Comparison of ENCODE assay signal across 8 cellular contexts in the genomic region with DNA sequence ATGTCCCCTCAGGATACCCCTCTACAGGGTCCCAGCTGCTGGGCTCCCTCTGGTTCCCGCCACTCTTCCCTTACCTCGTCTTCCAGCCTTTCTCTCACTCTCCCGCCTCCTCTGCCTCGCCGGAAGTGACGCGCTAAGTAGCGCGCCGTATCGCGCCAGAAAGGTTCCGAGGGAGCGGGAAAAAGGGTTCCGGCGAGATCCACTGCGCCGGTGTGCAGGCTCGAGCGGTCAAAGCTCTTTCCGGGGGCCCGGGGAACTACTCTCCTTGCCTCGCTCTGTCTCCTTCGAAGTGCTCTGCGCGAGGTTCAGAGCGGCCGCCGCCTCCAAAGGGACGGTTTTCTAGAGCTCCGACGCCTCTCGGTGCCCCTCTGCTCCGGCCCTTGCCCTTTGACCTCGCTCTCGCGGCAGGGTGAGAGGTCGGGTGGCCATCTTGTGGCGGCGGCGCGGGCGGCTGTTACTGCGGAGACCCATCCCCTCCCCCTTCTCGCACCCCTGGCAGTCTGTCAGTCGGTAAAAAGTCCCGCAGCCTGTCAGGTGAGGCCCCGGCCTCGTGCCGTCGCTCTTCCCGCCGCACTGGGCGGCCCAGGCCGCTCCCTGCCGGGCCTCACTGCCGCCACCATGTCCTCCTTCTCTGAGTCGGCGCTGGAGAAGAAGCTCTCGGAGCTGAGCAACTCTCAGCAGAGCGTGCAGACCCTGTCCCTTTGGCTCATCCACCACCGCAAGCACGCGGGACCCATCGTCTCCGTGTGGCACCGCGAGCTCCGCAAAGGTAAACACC. TPM values are rescaled to one million over a fixed set of nuclear protein-coding genes. Genes with fewer than 3 reads are reported as not detected.
DNase-seq lines count a peak whose midpoint lies in the region; ATAC-seq and TF ChIP-seq lines count a peak whose summit lies in the region.

A gene with protein sequence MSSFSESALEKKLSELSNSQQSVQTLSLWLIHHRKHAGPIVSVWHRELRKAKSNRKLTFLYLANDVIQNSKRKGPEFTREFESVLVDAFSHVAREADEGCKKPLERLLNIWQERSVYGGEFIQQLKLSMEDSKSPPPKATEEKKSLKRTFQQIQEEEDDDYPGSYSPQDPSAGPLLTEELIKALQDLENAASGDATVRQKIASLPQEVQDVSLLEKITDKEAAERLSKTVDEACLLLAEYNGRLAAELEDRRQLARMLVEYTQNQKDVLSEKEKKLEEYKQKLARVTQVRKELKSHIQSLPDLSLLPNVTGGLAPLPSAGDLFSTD (plus strand): TSS at position 417 of the 778 bp plus-strand sequence. CDS start 202 bp downstream, at position 619.
A gene (minus strand): TSS at position 127 of the 778 bp plus-strand sequence. CDS start 19,640 bp downstream, outside the sequence.

- no peaks in the 10 kb centered on the region for H3K27me3 Mint-ChIP-seq in activated T-helper 17 cell treated with anti-CD3 and anti-CD28 coated beads, Interleukin-2, amount 50 U/mL, for 72 hours
- no peaks in the 10 kb centered on the region for H3K27me3 Mint-ChIP-seq in naive B cell

- peak within 1 kb of the TSS; percentile 92 for H3K4me3 Mint-ChIP-seq in activated T-helper 17 cell treated with anti-CD3 and anti-CD28 coated beads, Interleukin-2, amount 50 U/mL, for 72 hours
- peak within 1 kb of the TSS; percentile 88 to 99 (median 98) for H3K4me3 Mint-ChIP-seq in naive B cell
- peak within 1 kb of the TSS; percentile 95 for H3K4me3 Mint-ChIP-seq in stimulated activated effector memory CD8-positive, alpha-beta T cell treated with anti-CD3 and anti-CD28 coated beads, Interleukin-12 subunit alpha, Interleukin-12 subunit beta, amount 100 ng/mL, for 72 hours

- peaks cover 50% of the 10 kb centered on the region for H3K36me3 Mint-ChIP-seq in activated T-helper 17 cell treated with anti-CD3 and anti-CD28 coated beads, Interleukin-2, amount 50 U/mL, for 72 hours (ENCODE audit: low read depth)
- peaks cover 0 to 11% of the 10 kb centered on the region in 2 donors for H3K36me3 Mint-ChIP-seq in naive B cell
- H3K36me3 Mint-ChIP-seq in stimulated activated effector memory CD8-positive, alpha-beta T cell treated with anti-CD3 and anti-CD28 coated beads, Interleukin-12 subunit alpha, Interleukin-12 subunit beta, amount 100 ng/mL, for 72 hours, result peaks cover 49% of the 10 kb centered on the region

- POLR2A ChIA-PET in RWPE1 (lab: Yijun Ruan, JAX; ENCODE audit: low non-redundant PET), result interaction anchor here (0.6 to 1.1 kb wide), 3 partner anchors 12 to 298 kb away, joined by 3 to 6 read pairs (median 3); no protein-coding TSS in a partner anchor

- H3K4me2 ChIP-seq in DND-41 (ENCODE audit: insufficient read depth, low read length), result peak within 1 kb of the TSS; percentile 94

- DNase-seq in DND-41 (peak; percentile 93), LHCN-M2 (ENCODE audit: low read depth) (peak; percentile 89), RWPE1 (ENCODE audit: low spot score) (peak; percentile 95), fibroblast of gingiva (ENCODE audit: low read depth) (peak; percentile 76), naive B cell (peak; percentile 90)
- peak; percentile 83 to 95 for DNase-seq in stimulated activated effector memory CD8-positive, alpha-beta T cell treated with anti-CD3 and anti-CD28 coated beads, Interleukin-12 subunit alpha, Interleukin-12 subunit beta, amount 100 ng/mL, for 72 hours (ENCODE audit: low spot score in 2 of 2)

- H3K9me3 Mint-ChIP-seq in activated T-helper 17 cell treated with anti-CD3 and anti-CD28 coated beads, Interleukin-2, amount 50 U/mL, for 72 hours, result no peaks in the 10 kb centered on the region
- H3K9me3 Mint-ChIP-seq in naive B cell, result peaks cover 0 to 4% (median 0%) of the 10 kb centered on the region in 7 donors
- H3K9me3 Mint-ChIP-seq in stimulated activated effector memory CD8-positive, alpha-beta T cell treated with anti-CD3 and anti-CD28 coated beads, Interleukin-12 subunit alpha, Interleukin-12 subunit beta, amount 100 ng/mL, for 72 hours, result no peaks in the 10 kb centered on the region

- H3K4me3 ChIP-seq in DND-41 (ENCODE audit: low read depth in 1 of 2, low read length in 2 of 2), result peak within 1 kb of the TSS; percentile 89 to 93

- H4K20me1 ChIP-seq in DND-41 (ENCODE audit: insufficient read depth, low read length), result peaks cover 25% of the 10 kb centered on the region; the same call in 1 of the 2 replicates

- no peaks in the 10 kb centered on the region for H3K9me3 ChIP-seq in DND-41 (ENCODE audit: insufficient read depth, low read length, severe bottlenecking)

- TF ChIP-seq CTCF in DND-41 (IDR thresholded peaks at IDR 0.05; ENCODE audit: borderline replicate concordance, extremely low read depth, low read length, poor library complexity, severe bottlenecking) (no peak), RWPE1 (conservative IDR thresholded peaks at IDR 0.05; ENCODE audit: low read depth) (no peak)

- no peaks in the 10 kb centered on the region for H3K27me3 ChIP-seq in DND-41 (ENCODE audit: insufficient read depth, low read length, poor library complexity)

- peaks cover 71% of the 10 kb centered on the region for H3K4me1 ChIP-seq in DND-41 (ENCODE audit: insufficient read depth, low read length)

- peaks cover 37% of the 10 kb centered on the region for H3K4me1 Mint-ChIP-seq in activated T-helper 17 cell treated with anti-CD3 and anti-CD28 coated beads, Interleukin-2, amount 50 U/mL, for 72 hours
- peaks cover 44 to 72% (median 54%) of the 10 kb centered on the region in 3 donors for H3K4me1 Mint-ChIP-seq in naive B cell
- H3K4me1 Mint-ChIP-seq in stimulated activated effector memory CD8-positive, alpha-beta T cell treated with anti-CD3 and anti-CD28 coated beads, Interleukin-12 subunit alpha, Interleukin-12 subunit beta, amount 100 ng/mL, for 72 hours, result peaks cover 61% of the 10 kb centered on the region

- H3K27ac ChIP-seq in DND-41 (ENCODE audit: low read length) (peak within 1 kb of the TSS; percentile 98), RWPE1 (peak within 1 kb of the TSS; percentile 86)

- peaks cover 99% of the 10 kb centered on the region for H3K79me2 ChIP-seq in DND-41 (ENCODE audit: insufficient read depth, low read length)

- ATAC-seq in DND-41 (ENCODE audit: insufficient read depth, low read depth), result peak; percentile 87
- ATAC-seq in GM21825 (IDR thresholded peaks at IDR 0.05; ENCODE audit: unreplicated experiment), result peak; percentile 67
- ATAC-seq in activated T-helper 17 cell treated with anti-CD3 and anti-CD28 coated beads, Interleukin-2, amount 50 U/mL, for 72 hours (replicated peaks), result peak; percentile 94
- peak; percentile 87 to 89 for ATAC-seq in naive B cell (ENCODE audit: low read depth in 2 of 2)
- peak; percentile 95 for ATAC-seq in stimulated activated effector memory CD8-positive, alpha-beta T cell treated with anti-CD3 and anti-CD28 coated beads, Interleukin-12 subunit alpha, Interleukin-12 subunit beta, amount 100 ng/mL, for 72 hours

- CTCF ChIA-PET in RWPE1 (lab: Yijun Ruan, JAX), result interaction anchor here (0.7 to 1.9 kb wide), 5 partner anchors 10 to 188 kb away, joined by 3 to 12 read pairs (median 3); no protein-coding TSS in a partner anchor

- H3K27ac Mint-ChIP-seq in activated T-helper 17 cell treated with anti-CD3 and anti-CD28 coated beads, Interleukin-2, amount 50 U/mL, for 72 hours, result peak within 1 kb of the TSS; percentile 95
- peak within 1 kb of the TSS; percentile 96 to 99 (median 99) for H3K27ac Mint-ChIP-seq in naive B cell
- H3K27ac Mint-ChIP-seq in stimulated activated effector memory CD8-positive, alpha-beta T cell treated with anti-CD3 and anti-CD28 coated beads, Interleukin-12 subunit alpha, Interleukin-12 subunit beta, amount 100 ng/mL, for 72 hours, result peak within 1 kb of the TSS; percentile 98

- peaks cover 42% of the 10 kb centered on the region for H3K36me3 ChIP-seq in DND-41 (ENCODE audit: insufficient read depth, low read length)

- H2AFZ ChIP-seq in DND-41 (ENCODE audit: low read depth, low read length), result peak within 1 kb of the TSS; percentile 93

- H3K9ac ChIP-seq in DND-41 (ENCODE audit: low read depth, low read length), result peak within 1 kb of the TSS; percentile 88

RNA-seq across cellular contexts. Expression of the first gene that starts in this region (rescaled TPM):
- 15.8 and 21.3 TPM in 2 replicates for total RNA-seq in LHCN-M2 (2014; rRNA removed)
- 8.6 TPM for polyA plus RNA-seq in LHCN-M2 (2012)
- total RNA-seq in activated T-helper 17 cell treated with anti-CD3 and anti-CD28 coated beads, Interleukin-2, amount 50 U/mL, for 72 hours, result 10 to 100 TPM; 37.9 to 46.0 TPM
- polyA plus RNA-seq in naive B cell (ENCODE audit: low read depth in 6 of 6), result 1 to 10 TPM in 5 of 6 donors, not detected in 1; 2.8 to 4.4 (median 4.2) TPM

RNA-seq across cellular contexts. Expression of the second gene that starts in this region (rescaled TPM):
- total RNA-seq in LHCN-M2 (2014; rRNA removed), result 33.5 and 35.3 TPM in 2 replicates
- 10.4 TPM for polyA plus RNA-seq in LHCN-M2 (2012)
- total RNA-seq in activated T-helper 17 cell treated with anti-CD3 and anti-CD28 coated beads, Interleukin-2, amount 50 U/mL, for 72 hours, result 10 to 100 TPM; 33.0 to 40.5 TPM
- polyA plus RNA-seq in naive B cell (ENCODE audit: low read depth in 6 of 6), result 10 to 100 TPM in 5 of 6 donors, 1 to 10 TPM in 1; 2.2 to 21.4 (median 16.9) TPM

Comparison
In these comparisons a context has a peak if more than half of its experiments do, and no peak if none do; other contexts are left out.
1. Peak in every context shown above with its lines: DNase-seq, ATAC-seq, H3K4me3 ChIP-seq and H3K27ac ChIP-seq.